In the genomic region with DNA sequence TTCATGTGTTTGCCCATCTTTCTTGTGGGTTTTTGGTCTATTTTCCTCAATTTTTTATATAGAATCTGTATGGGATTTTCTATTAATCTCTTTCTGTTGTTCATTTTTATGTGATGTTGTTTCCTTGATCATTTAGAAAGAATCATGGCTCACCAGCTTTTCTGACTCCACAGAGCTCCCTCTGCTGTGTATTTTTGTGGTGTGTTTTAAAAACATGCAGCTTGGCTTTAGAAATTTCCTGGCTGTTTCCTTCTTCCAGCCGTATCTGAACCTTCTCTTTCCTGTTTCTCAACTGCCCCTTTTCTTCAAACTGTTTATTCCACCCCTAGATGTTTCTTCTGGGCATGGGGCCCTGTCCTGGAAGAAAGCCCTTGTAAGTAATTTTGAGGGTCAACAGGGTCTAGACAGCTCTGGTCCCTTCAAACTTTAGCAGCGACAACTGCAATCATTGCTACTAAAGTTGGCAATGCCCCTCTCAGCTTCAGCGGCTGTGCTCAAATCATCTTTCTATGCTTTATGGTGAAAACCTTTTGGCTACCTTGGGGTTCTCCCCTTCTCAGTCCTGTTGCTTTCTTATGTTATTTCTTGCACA, we compare ENCODE assay signal across 23 cellular contexts. TPM values are rescaled to one million over a fixed set of nuclear protein-coding genes. Genes with fewer than 3 reads are reported as not detected.
A peak's percentile ranks its signal among the peaks of the same experiment; 100 is the strongest.
DNase-seq lines count a peak whose midpoint lies in the region; ATAC-seq, FAIRE-seq and TF ChIP-seq lines count a peak whose summit lies in the region.
"Had no signal": no experiment of that assay in that cellular context is flagged by ENCODE, and none has a peak within 500 bp of the region (broad histone marks: within the 10 kb centered on the region; RNA-seq: fewer than 3 reads in every experiment).

No MANE protein-coding gene starts in this region.

- CTCF ChIA-PET in PC-9 (lab: Charles Lee): interaction anchor here (0.6 to 0.7 kb wide), 2 partner anchors 40 to 570 kb away, joined by 4 read pairs; no protein-coding TSS in a partner anchor

- H3K36me3 ChIP-seq in PC-9 (ENCODE audit: low read depth): no peaks in the 10 kb centered on the region

- POLR2A ChIA-PET in PC-9 (lab: Charles Lee; ENCODE audit: unreplicated experiment): interaction anchor here (0.7 kb wide), 1 partner anchor 42 kb away, joined by 7 read pairs; no protein-coding TSS in a partner anchor
- POLR2A ChIA-PET in naive thymus-derived CD8-positive, alpha-beta T cell (lab: Charles Lee): no interaction called here

- BruUV-seq in PC-9 (replicated peaks; lab: Mats Ljungman, UMichigan): no TSS peak

- DNase-seq in AG09319 (ENCODE audit: extremely low read depth, low read depth): no peak
- DNase-seq in PC-9: no peak
- no peak for DNase-seq in endothelial cell (ENCODE audit: low spot score)
- DNase-seq in mesothelial cell of epicardium (ENCODE audit: low spot score in 2 of 2, unreplicated experiment in 2 of 2): no peak
- DNase-seq in D721Med (ENCODE audit: insufficient read length, low spot score): no peak
- DNase-seq in naive thymus-derived CD8-positive, alpha-beta T cell: no peak
- no peak for DNase-seq in HuH-7 (ENCODE audit: low spot score)
- DNase-seq in H4 (ENCODE audit: low spot score): no peak
- DNase-seq: activated CD4-positive, alpha-beta T cell treated with anti-CD3 and anti-CD28 coated beads for 48 hours; body of pancreas; C1 segment of cervical spinal cord; NCI-H1694; NCI-H748 treated with DMSO at 0.1 percent for 48 hours; OCI-M1; retina; SHP77 treated with DMSO at 0.1 percent for 48 hours; stimulated activated CD8-positive, alpha-beta memory T cell treated with anti-CD3 and anti-CD28 coated beads, Interleukin-4, amount 100 ng/mL, for 48 hours; substantia nigra; T-cell had no signal

- peaks cover 5% of the 10 kb centered on the region for H3K36me3 Mint-ChIP-seq in endothelial cell (ENCODE audit: low read depth, unreplicated experiment)
- peaks cover 4% of the 10 kb centered on the region for H3K36me3 Mint-ChIP-seq in mesothelial cell of epicardium
- H3K36me3 Mint-ChIP-seq in naive thymus-derived CD8-positive, alpha-beta T cell: no peaks in the 10 kb centered on the region
- H3K36me3 Mint-ChIP-seq: activated naive CD8-positive, alpha-beta T cell; IgD-negative memory B cell; T-cell had no signal

- no peaks in the 10 kb centered on the region; the same call in 1 of the 2 replicates for H3K9me3 ChIP-seq in PC-9 (ENCODE audit: insufficient read depth, low read depth)
- H3K9me3 ChIP-seq: body of pancreas had no signal

- H3K4me1 ChIP-seq in PC-9 (replicated peaks; ENCODE audit: insufficient read depth): no peaks in the 10 kb centered on the region
- H3K4me1 ChIP-seq: body of pancreas had no signal

- no peaks in the 10 kb centered on the region for H3K79me2 ChIP-seq in PC-9 (ENCODE audit: low read depth)

- peaks cover 4% of the 10 kb centered on the region for H3K9me3 Mint-ChIP-seq in endothelial cell (ENCODE audit: unreplicated experiment)
- H3K9me3 Mint-ChIP-seq in mesothelial cell of epicardium: peaks cover 11% of the 10 kb centered on the region
- no peaks in the 10 kb centered on the region for H3K9me3 Mint-ChIP-seq in naive thymus-derived CD8-positive, alpha-beta T cell
- H3K9me3 Mint-ChIP-seq: T-cell had no signal

- H3K4me3 ChIP-seq in PC-9: no peak overlapping the region
- H3K4me3 ChIP-seq: body of pancreas had no signal

- FAIRE-seq in D721Med (lab: Jason Lieb, UNC): no peak
- FAIRE-seq: A204.1, G401.6 had no signal

- intact Hi-C loops in PC-9 (cut with micrococcal nuclease; ENCODE audit: unreplicated experiment): no loop called here

- H3K4me3 Mint-ChIP-seq in endothelial cell (ENCODE audit: unreplicated experiment): no peak overlapping the region
- no peak overlapping the region for H3K4me3 Mint-ChIP-seq in mesothelial cell of epicardium
- H3K4me3 Mint-ChIP-seq in naive thymus-derived CD8-positive, alpha-beta T cell: no peak overlapping the region
- H3K4me3 Mint-ChIP-seq: activated naive CD8-positive, alpha-beta T cell; IgD-negative memory B cell; T-cell had no signal

- H3K9me2 ChIP-seq in PC-9 (ENCODE audit: insufficient read depth): no peaks in the 10 kb centered on the region

- no peaks in the 10 kb centered on the region for H3F3A ChIP-seq in PC-9 (ENCODE audit: insufficient read depth, low read depth)

- H3K4me1 Mint-ChIP-seq in endothelial cell (ENCODE audit: unreplicated experiment): peaks cover 17% of the 10 kb centered on the region
- peaks cover 6% of the 10 kb centered on the region for H3K4me1 Mint-ChIP-seq in mesothelial cell of epicardium
- H3K4me1 Mint-ChIP-seq in naive thymus-derived CD8-positive, alpha-beta T cell: no peaks in the 10 kb centered on the region
- H3K4me1 Mint-ChIP-seq: IgD-negative memory B cell, T-cell had no signal

- no peak for ATAC-seq in naive thymus-derived CD8-positive, alpha-beta T cell
- ATAC-seq: body of pancreas, T-cell had no signal

- H3K27ac Mint-ChIP-seq in endothelial cell (ENCODE audit: unreplicated experiment) (peak overlapping the region; percentile 88), mesothelial cell of epicardium (peak overlapping the region; percentile 4)
- H3K27ac Mint-ChIP-seq in naive thymus-derived CD8-positive, alpha-beta T cell: peak overlapping the region in 1 of 10 donors; percentile 43
- H3K27ac Mint-ChIP-seq: activated naive CD8-positive, alpha-beta T cell; IgD-negative memory B cell; T-cell had no signal

- TF ChIP-seq CTCF in AG09319 (IDR thresholded peaks at IDR 0.05; ENCODE audit: low read depth, low read length) (peak; percentile 11), PC-9 (conservative IDR thresholded peaks at IDR 0.05) (peak; percentile 30; the same call in 1 of the 2 replicates), endothelial cell (IDR thresholded peaks at IDR 0.05; ENCODE audit: unreplicated experiment) (no peak), mesothelial cell of epicardium (IDR thresholded peaks at IDR 0.05; ENCODE audit: unreplicated experiment) (no peak), D721Med (IDR thresholded peaks at IDR 0.05; ENCODE audit: insufficient read depth, missing control alignments) (no peak)

- H4K20me1 ChIP-seq in PC-9 (ENCODE audit: insufficient read depth): no peaks in the 10 kb centered on the region

- peaks cover 4% of the 10 kb centered on the region for H3K27me3 Mint-ChIP-seq in endothelial cell (ENCODE audit: unreplicated experiment)
- H3K27me3 Mint-ChIP-seq in mesothelial cell of epicardium (ENCODE audit: low read depth): no peaks in the 10 kb centered on the region
- H3K27me3 Mint-ChIP-seq in naive thymus-derived CD8-positive, alpha-beta T cell: no peaks in the 10 kb centered on the region
- H3K27me3 Mint-ChIP-seq: activated naive CD8-positive, alpha-beta T cell; IgD-negative memory B cell; T-cell had no signal

- no peak overlapping the region for H3K4me2 ChIP-seq in PC-9

- H3K27me3 ChIP-seq in PC-9 (ENCODE audit: insufficient read depth, low read depth): no peaks in the 10 kb centered on the region
- H3K27me3 ChIP-seq: body of pancreas had no signal

- H2AFZ ChIP-seq in PC-9: no peak overlapping the region

- no peak overlapping the region for H3K27ac ChIP-seq in PC-9
- H3K27ac ChIP-seq: body of pancreas had no signal

RNA-seq across cellular contexts. Expression of a gene that starts 17.6 kb away (rescaled TPM):
- total RNA-seq in PC-9 (2021): 57.6 and 64.7 TPM in 2 replicates
- total RNA-seq in endothelial cell (ENCODE audit: unreplicated experiment): 97.1 TPM
- total RNA-seq in mesothelial cell of epicardium: 54.5 to 59.8 TPM (median 59.7 TPM) in 3 replicates
- 10 to 100 TPM; 29.1 to 30.7 TPM for total RNA-seq in naive thymus-derived CD8-positive, alpha-beta T cell
- 10 to 100 TPM; 51.0 to 56.1 (median 54.0) TPM for polyA plus RNA-seq in naive thymus-derived CD8-positive, alpha-beta T cell
- 184 and 217 TPM in 2 replicates for total RNA-seq in H4 (2014; rRNA removed; shearing (Covaris generic))

Comparison
In these comparisons a context has a peak if more than half of its experiments do, and no peak if none do; other contexts are left out.
1. CTCF ChIP-seq: peak in AG09319 (single experiment) and PC-9 (single experiment); none in endothelial cell (single experiment), mesothelial cell of epicardium (single experiment) and D721Med (single experiment).